ENCODE assay signal across 11 cellular contexts in genomic region chr17:46035112-46035818, GRCh38. TPM values are rescaled to one million over a fixed set of nuclear protein-coding genes. Genes with fewer than 3 reads are reported as not detected.
DNase-seq lines count a peak whose midpoint lies in the region; ATAC-seq lines count a peak whose summit lies in the region.
"Had no signal": no experiment of that assay in that cellular context is flagged by ENCODE, and none has a peak within 500 bp of the region (broad histone marks: within the 10 kb centered on the region; RNA-seq: fewer than 3 reads in every experiment).

No MANE protein-coding gene starts in this region.

- CTCF ChIA-PET in activated CD8-positive, alpha-beta memory T cell treated with anti-CD3 and anti-CD28 coated beads, Interleukin-2, amount 10 ng/mL, durations not matched to agents 7 days and 5 days (lab: Charles Lee), result interaction anchor here (0.9 to 4.9 kb wide), 4 partner anchors 9 to 158 kb away, joined by 3 to 26 read pairs (median 4); partner anchors contain the start of gene KANSL1

- peaks cover 48% of the 10 kb centered on the region for H3K36me3 Mint-ChIP-seq in activated CD8-positive, alpha-beta memory T cell treated with anti-CD3 and anti-CD28 coated beads, Interleukin-2, amount 10 ng/mL, durations not matched to agents 7 days and 5 days
- H3K36me3 Mint-ChIP-seq in IgD-negative memory B cell, result peaks cover 14% of the 10 kb centered on the region
- peaks cover 87% of the 10 kb centered on the region for H3K36me3 Mint-ChIP-seq in central memory CD8-positive, alpha-beta T cell (ENCODE audit: insufficient read depth)
- H3K36me3 Mint-ChIP-seq in stimulated activated effector memory CD8-positive, alpha-beta T cell treated with anti-CD3 and anti-CD28 coated beads, Interleukin-12 subunit alpha, Interleukin-12 subunit beta, amount 100 ng/mL, for 72 hours, result peaks cover 99% of the 10 kb centered on the region

- no peak overlapping the region for H3K4me3 Mint-ChIP-seq in activated CD8-positive, alpha-beta memory T cell treated with anti-CD3 and anti-CD28 coated beads, Interleukin-2, amount 10 ng/mL, durations not matched to agents 7 days and 5 days
- peak overlapping the region in 1 of 4 donors; percentile 65 for H3K4me3 Mint-ChIP-seq in IgD-negative memory B cell
- no peak overlapping the region for H3K4me3 Mint-ChIP-seq in central memory CD8-positive, alpha-beta T cell
- no peak overlapping the region for H3K4me3 Mint-ChIP-seq in stimulated activated effector memory CD8-positive, alpha-beta T cell treated with anti-CD3 and anti-CD28 coated beads, Interleukin-12 subunit alpha, Interleukin-12 subunit beta, amount 100 ng/mL, for 72 hours

- H3K27ac Mint-ChIP-seq in activated CD8-positive, alpha-beta memory T cell treated with anti-CD3 and anti-CD28 coated beads, Interleukin-2, amount 10 ng/mL, durations not matched to agents 7 days and 5 days, result peak overlapping the region; percentile 55
- H3K27ac Mint-ChIP-seq in IgD-negative memory B cell, result peak overlapping the region; percentile 18 to 94 (median 89)
- peak overlapping the region; percentile 83 for H3K27ac Mint-ChIP-seq in central memory CD8-positive, alpha-beta T cell (ENCODE audit: low read depth)
- peak overlapping the region; percentile 60 for H3K27ac Mint-ChIP-seq in stimulated activated effector memory CD8-positive, alpha-beta T cell treated with anti-CD3 and anti-CD28 coated beads, Interleukin-12 subunit alpha, Interleukin-12 subunit beta, amount 100 ng/mL, for 72 hours

- H3K9me3 Mint-ChIP-seq in activated CD8-positive, alpha-beta memory T cell treated with anti-CD3 and anti-CD28 coated beads, Interleukin-2, amount 10 ng/mL, durations not matched to agents 7 days and 5 days (ENCODE audit: low read depth), result no peaks in the 10 kb centered on the region
- H3K9me3 Mint-ChIP-seq in IgD-negative memory B cell, result no peaks in the 10 kb centered on the region
- no peaks in the 10 kb centered on the region for H3K9me3 Mint-ChIP-seq in central memory CD8-positive, alpha-beta T cell
- H3K9me3 Mint-ChIP-seq in stimulated activated effector memory CD8-positive, alpha-beta T cell treated with anti-CD3 and anti-CD28 coated beads, Interleukin-12 subunit alpha, Interleukin-12 subunit beta, amount 100 ng/mL, for 72 hours, result no peaks in the 10 kb centered on the region

- peak; percentile 39 for ATAC-seq in activated CD8-positive, alpha-beta memory T cell treated with anti-CD3 and anti-CD28 coated beads, Interleukin-2, amount 10 ng/mL, durations not matched to agents 7 days and 5 days
- ATAC-seq in central memory CD8-positive, alpha-beta T cell (replicated peaks; ENCODE audit: extremely low read depth, poor library complexity, severe bottlenecking), result peak; percentile 73
- ATAC-seq in stimulated activated effector memory CD8-positive, alpha-beta T cell treated with anti-CD3 and anti-CD28 coated beads, Interleukin-12 subunit alpha, Interleukin-12 subunit beta, amount 100 ng/mL, for 72 hours, result peak; percentile 71
- no peak for ATAC-seq in HG03442 (IDR thresholded peaks at IDR 0.05; ENCODE audit: unreplicated experiment)
- no peak for ATAC-seq in GM21723 (IDR thresholded peaks at IDR 0.05; ENCODE audit: unreplicated experiment)

- peak; percentile 44 for DNase-seq in activated CD8-positive, alpha-beta memory T cell treated with anti-CD3 and anti-CD28 coated beads, Interleukin-2, amount 10 ng/mL, durations not matched to agents 7 days and 5 days
- no peak for DNase-seq in activated CD8-positive, alpha-beta memory T cell treated with anti-CD3 and anti-CD28 coated beads, Interleukin-2, amount 50 U/mL, for 4 hours
- no peak for DNase-seq in central memory CD8-positive, alpha-beta T cell (ENCODE audit: low spot score in 2 of 2)
- no peak for DNase-seq in stimulated activated effector memory CD8-positive, alpha-beta T cell treated with anti-CD3 and anti-CD28 coated beads, Interleukin-12 subunit alpha, Interleukin-12 subunit beta, amount 100 ng/mL, for 72 hours (ENCODE audit: low spot score in 2 of 2)
- no peak for DNase-seq in stimulated activated CD4-positive, alpha-beta T cell treated with anti-CD3 and anti-CD28 coated beads, Interleukin-4, amount 100 ng/mL, for 1 hour
- DNase-seq: cortex of kidney, NCI-H1694 treated with DMSO at 0.1 percent for 48 hours had no signal

- no peaks in the 10 kb centered on the region for H3K27me3 Mint-ChIP-seq in activated CD8-positive, alpha-beta memory T cell treated with anti-CD3 and anti-CD28 coated beads, Interleukin-2, amount 10 ng/mL, durations not matched to agents 7 days and 5 days
- H3K27me3 Mint-ChIP-seq in IgD-negative memory B cell, result no peaks in the 10 kb centered on the region
- no peaks in the 10 kb centered on the region for H3K27me3 Mint-ChIP-seq in central memory CD8-positive, alpha-beta T cell

- H3K4me1 Mint-ChIP-seq in activated CD8-positive, alpha-beta memory T cell treated with anti-CD3 and anti-CD28 coated beads, Interleukin-2, amount 10 ng/mL, durations not matched to agents 7 days and 5 days, result peaks cover 23% of the 10 kb centered on the region
- peaks cover 7 to 10% (median 7%) of the 10 kb centered on the region in 3 donors for H3K4me1 Mint-ChIP-seq in IgD-negative memory B cell
- H3K4me1 Mint-ChIP-seq in central memory CD8-positive, alpha-beta T cell, result peaks cover 26% of the 10 kb centered on the region
- peaks cover 23% of the 10 kb centered on the region for H3K4me1 Mint-ChIP-seq in stimulated activated effector memory CD8-positive, alpha-beta T cell treated with anti-CD3 and anti-CD28 coated beads, Interleukin-12 subunit alpha, Interleukin-12 subunit beta, amount 100 ng/mL, for 72 hours

RNA-seq across cellular contexts. Expression of gene STH, which starts 36.2 kb away (rescaled TPM):
- not detected for total RNA-seq in activated CD8-positive, alpha-beta memory T cell treated with anti-CD3 and anti-CD28 coated beads, Interleukin-2, amount 10 ng/mL, durations not matched to agents 7 days and 5 days
- polyA plus RNA-seq in IgD-negative memory B cell, result not detected
- total RNA-seq: lung had no signal
- polyA plus RNA-seq: lung had no signal

Comparison
In these comparisons a context has a peak if more than half of its experiments do, and no peak if none do; other contexts are left out.
1. ATAC-seq: peak in activated CD8-positive, alpha-beta memory T cell treated with anti-CD3 and anti-CD28 coated beads, Interleukin-2, amount 10 ng/mL, durations not matched to agents 7 days and 5 days (single experiment), central memory CD8-positive, alpha-beta T cell (single experiment) and stimulated activated effector memory CD8-positive, alpha-beta T cell treated with anti-CD3 and anti-CD28 coated beads, Interleukin-12 subunit alpha, Interleukin-12 subunit beta, amount 100 ng/mL, for 72 hours (single experiment); none in HG03442 (single experiment) and GM21723 (single experiment).
2. Peak in every context shown above with its lines, with median percentiles within 50 percentile points of each other: H3K27ac Mint-ChIP-seq.